In genomic region chr11:72637198-72637597, GRCh38 we compare ENCODE assay signal across 22 cellular contexts. TPM values are rescaled to one million over a fixed set of nuclear protein-coding genes. Genes with fewer than 3 reads are reported as not detected.
DNase-seq lines count a peak whose midpoint lies in the region; ATAC-seq, FAIRE-seq and TF ChIP-seq lines count a peak whose summit lies in the region.
"Had no signal": no experiment of that assay in that cellular context is flagged by ENCODE, and none has a peak within 500 bp of the region (broad histone marks: within the 10 kb centered on the region; RNA-seq: fewer than 3 reads in every experiment).

No MANE protein-coding gene starts in this region.

- TF ChIP-seq CTCF in heart right ventricle (IDR thresholded peaks at IDR 0.05) = no peak
- TF ChIP-seq CTCF in WERI-Rb-1 (IDR thresholded peaks at IDR 0.05; ENCODE audit: low read depth, low read length) = no peak

- peak overlapping the region in 8 of 10 donors; percentile 24 to 90 (median 82) for H3K27ac ChIP-seq in heart right ventricle
- H3K27ac ChIP-seq in WERI-Rb-1 = peak overlapping the region; percentile 87
- H3K27ac ChIP-seq: colonic mucosa, upper lobe of left lung had no signal

- DNase-seq in NCI-H1417 (lab: John Stamatoyannopoulos, UW) (peak in 2 of 3 experiments; percentile 52 to 61), NCI-H1417 treated with DMSO at 0.1 percent for 48 hours (lab: John Stamatoyannopoulos, UW) (no peak), heart right ventricle (no peak), cardiac septum (ENCODE audit: low spot score) (no peak), WERI-Rb-1 (no peak), urothelium cell line (ENCODE audit: low spot score) (no peak)
- no peak for DNase-seq in stimulated activated naive B cell treated with anti-CD40 and anti-IgM and Interleukin-4, amounts not matched to agents 10 μg/mL and 1 μg/mL and 100 μg/mL, for 72 hours
- DNase-seq: 8988T; activated CD4-positive, alpha-beta memory T cell treated with anti-CD3 and anti-CD28 coated beads for 36 hours; activated effector memory CD4-positive, alpha-beta T cell treated with Interleukin-2 at 50 U/mL for 16 hours; colonic mucosa; DMS79; naive B cell; NK-92 treated with Interleukin-12 subunit alpha and Interleukin-12 subunit beta, amount 100 ng/mL, for 24 hours; stimulated activated CD4-positive, alpha-beta T cell treated with anti-CD3 and anti-CD28 coated beads, Interleukin-12 subunit alpha, Interleukin-12 subunit beta, amount 100 ng/mL, for 4 hours; upper lobe of left lung had no signal

- no peaks in the 10 kb centered on the region for H3K4me1 Mint-ChIP-seq in stimulated activated naive B cell treated with anti-CD40 and anti-IgM and Interleukin-4, amounts not matched to agents 10 μg/mL and 1 μg/mL and 100 μg/mL, for 72 hours

- peak overlapping the region; percentile 56 for H3K27ac Mint-ChIP-seq in stimulated activated naive B cell treated with anti-CD40 and anti-IgM and Interleukin-4, amounts not matched to agents 10 μg/mL and 1 μg/mL and 100 μg/mL, for 72 hours
- H3K27ac Mint-ChIP-seq: activated CD4-positive, alpha-beta memory T cell treated with anti-CD3 and anti-CD28 coated beads for 36 hours; CD8-positive, alpha-beta T cell; T-helper 2 cell treated with Interferon-gamma antibody and Interleukin-4, amounts not matched to agents 5 μg/mL and 100 μg/mL, for 36 hours had no signal

- no peak overlapping the region for H3K4me3 Mint-ChIP-seq in stimulated activated naive B cell treated with anti-CD40 and anti-IgM and Interleukin-4, amounts not matched to agents 10 μg/mL and 1 μg/mL and 100 μg/mL, for 72 hours
- H3K4me3 Mint-ChIP-seq: activated CD4-positive, alpha-beta memory T cell treated with anti-CD3 and anti-CD28 coated beads for 36 hours; CD8-positive, alpha-beta T cell; T-helper 2 cell treated with Interferon-gamma antibody and Interleukin-4, amounts not matched to agents 5 μg/mL and 100 μg/mL, for 36 hours had no signal

- no peaks in the 10 kb centered on the region for H3K9me3 Mint-ChIP-seq in stimulated activated naive B cell treated with anti-CD40 and anti-IgM and Interleukin-4, amounts not matched to agents 10 μg/mL and 1 μg/mL and 100 μg/mL, for 72 hours
- H3K9me3 Mint-ChIP-seq: activated CD4-positive, alpha-beta memory T cell treated with anti-CD3 and anti-CD28 coated beads for 36 hours; CD8-positive, alpha-beta T cell; naive B cell; T-helper 2 cell treated with Interferon-gamma antibody and Interleukin-4, amounts not matched to agents 5 μg/mL and 100 μg/mL, for 36 hours had no signal

- no peak overlapping the region for H3K4me3 ChIP-seq in heart right ventricle
- no peak overlapping the region for H3K4me3 ChIP-seq in WERI-Rb-1 (ENCODE audit: low read depth, low read length)
- H3K4me3 ChIP-seq: colonic mucosa, GM12878, upper lobe of left lung had no signal

- 69 to 74% methylated on average over 2 of the region's 2 CpGs for WGBS in heart right ventricle, 2 donors

- H3K4me1 ChIP-seq in heart right ventricle = peaks cover 20 to 95% (median 66%) of the 10 kb centered on the region in 9 donors

- ATAC-seq in heart right ventricle = no peak
- no peak for ATAC-seq in stimulated activated naive B cell treated with anti-CD40 and anti-IgM and Interleukin-4, amounts not matched to agents 10 μg/mL and 1 μg/mL and 100 μg/mL, for 72 hours (replicated peaks)
- no peak for ATAC-seq in GM18519 (IDR thresholded peaks at IDR 0.05; ENCODE audit: low FRiP score, unreplicated experiment)
- ATAC-seq: CD8-positive, alpha-beta T cell; GM12878; SK-N-SH treated with all-trans-retinoic acid at 6 μM for 48 hours had no signal

- H3K9me3 ChIP-seq in heart right ventricle (no peaks in the 10 kb centered on the region), WERI-Rb-1 (ENCODE audit: severe bottlenecking) (no peaks in the 10 kb centered on the region)
- H3K9me3 ChIP-seq: colonic mucosa, upper lobe of left lung had no signal

- no peak for FAIRE-seq in urothelium cell line (lab: Jason Lieb, UNC)
- FAIRE-seq: GM12878, HTR-8/SVneo had no signal

- H3K27me3 Mint-ChIP-seq in stimulated activated naive B cell treated with anti-CD40 and anti-IgM and Interleukin-4, amounts not matched to agents 10 μg/mL and 1 μg/mL and 100 μg/mL, for 72 hours = peaks cover 20 to 32% of the 10 kb centered on the region in 2 donors

- no peaks in the 10 kb centered on the region for H3K36me3 ChIP-seq in heart right ventricle
- peaks cover 2% of the 10 kb centered on the region; the same call in 1 of the 2 replicates for H3K36me3 ChIP-seq in WERI-Rb-1
- H3K36me3 ChIP-seq: colonic mucosa, upper lobe of left lung had no signal

- H3K27me3 ChIP-seq in heart right ventricle (peaks cover 0 to 43% (median 0%) of the 10 kb centered on the region in 7 donors), WERI-Rb-1 (ENCODE audit: insufficient read depth, low read depth, severe bottlenecking) (peaks cover 3% of the 10 kb centered on the region)

- intact Hi-C loops in heart right ventricle (cut with DNase I) = no loop called here
- intact Hi-C loops in cardiac septum (cut with DNase I) = no loop called here

- no peaks in the 10 kb centered on the region for H3K36me3 Mint-ChIP-seq in stimulated activated naive B cell treated with anti-CD40 and anti-IgM and Interleukin-4, amounts not matched to agents 10 μg/mL and 1 μg/mL and 100 μg/mL, for 72 hours
- H3K36me3 Mint-ChIP-seq: activated CD4-positive, alpha-beta memory T cell treated with anti-CD3 and anti-CD28 coated beads for 36 hours; CD8-positive, alpha-beta T cell; naive B cell had no signal

RNA-seq across cellular contexts. Expression of gene PDE2A, which starts 37.0 kb away (rescaled TPM):
- total RNA-seq in heart right ventricle (10 to 100 TPM; 10.4 to 44.4 (median 30.2) TPM), cardiac septum (28.8 TPM)
- 10 to 100 TPM; 28.4 to 47.6 TPM for polyA plus RNA-seq in heart right ventricle

Comparison
In these comparisons a context has a peak if more than half of its experiments do, and no peak if none do; other contexts are left out.
1. DNase-seq: peak in NCI-H1417 (2 of 3); none in NCI-H1417 treated with DMSO at 0.1 percent for 48 hours (single experiment), heart right ventricle (0 of 2), cardiac septum (single experiment), WERI-Rb-1 (single experiment), stimulated activated naive B cell treated with anti-CD40 and anti-IgM and Interleukin-4, amounts not matched to agents 10 μg/mL and 1 μg/mL and 100 μg/mL, for 72 hours (single experiment) and urothelium cell line (single experiment).